ENCODE assay signal across 11 cellular contexts in the genomic region with DNA sequence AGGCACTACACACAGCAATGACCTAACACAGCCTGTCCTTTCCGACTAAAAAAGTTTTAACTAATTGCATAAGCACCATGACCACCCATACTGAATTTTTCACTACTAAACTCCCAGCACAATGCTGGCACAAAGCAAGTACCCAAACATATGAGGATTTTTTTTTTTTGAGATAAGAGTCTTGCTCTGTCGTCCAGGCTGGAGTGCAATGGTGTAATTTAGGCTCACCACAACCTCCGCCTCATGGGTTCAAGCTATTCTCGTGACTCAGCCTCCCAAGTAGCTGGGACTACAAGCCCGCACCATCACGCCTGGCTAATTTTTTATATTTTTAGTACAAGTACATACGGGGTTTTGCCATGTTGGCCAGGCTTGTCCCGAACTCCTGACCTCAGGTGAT. TPM values are rescaled to one million over a fixed set of nuclear protein-coding genes. Genes with fewer than 3 reads are reported as not detected.
DNase-seq lines count a peak whose midpoint lies in the region; ATAC-seq and TF ChIP-seq lines count a peak whose summit lies in the region.
"Had no signal": no experiment of that assay in that cellular context is flagged by ENCODE, and none has a peak within 500 bp of the region (broad histone marks: within the 10 kb centered on the region; RNA-seq: fewer than 3 reads in every experiment).

No MANE protein-coding gene starts in this region.

- H3K36me3 Mint-ChIP-seq in MCF 10A (ENCODE audit: insufficient read depth, unreplicated experiment) = peaks cover 35% of the 10 kb centered on the region

- no peak overlapping the region for H3K4me2 ChIP-seq in mesendoderm (ENCODE audit: low read length)

- no peak for TF ChIP-seq POLR2A in breast epithelium (IDR thresholded peaks at IDR 0.05)
- no peak for TF ChIP-seq POLR2A in transverse colon (IDR thresholded peaks at IDR 0.05)

- 63 to 82% methylated on average over 8 of the region's 8 CpGs for WGBS in lung, 2 donors
- 41 to 86% methylated on average over 2 to 8 of the region's 8 CpGs for WGBS in transverse colon (ENCODE audit: low coverage in 1 of 2), 2 donors
- WGBS in mesendoderm (ENCODE audit: extremely low coverage, insufficient coverage, low lambda C conversion rate) = no CpG with 5 or more reads among the region's 8 CpGs

- no peaks in the 10 kb centered on the region for H3K9me3 ChIP-seq in breast epithelium
- no peaks in the 10 kb centered on the region for H3K9me3 ChIP-seq in lung (ENCODE audit: control insufficient read depth in 2 of 2, insufficient read depth in 1 of 2, low read length in 1 of 2)
- no peaks in the 10 kb centered on the region for H3K9me3 ChIP-seq in transverse colon

- H3K9me3 Mint-ChIP-seq in MCF 10A (ENCODE audit: unreplicated experiment) = no peaks in the 10 kb centered on the region
- H3K9me3 Mint-ChIP-seq: immature natural killer cell had no signal

- no peaks in the 10 kb centered on the region for H3K27me3 Mint-ChIP-seq in MCF 10A (ENCODE audit: insufficient read depth, unreplicated experiment)

- no peak overlapping the region for H3K9ac ChIP-seq in mesendoderm (ENCODE audit: low read length)

- H2BK5ac ChIP-seq in mesendoderm (ENCODE audit: low read length) = no peak overlapping the region

- intact Hi-C loops in breast epithelium (cut with DNase I; ENCODE audit: low total_unique reads) (no loop called here), MCF 10A (cut with micrococcal nuclease) (no loop called here), transverse colon (cut with DNase I; ENCODE audit: low total_unique reads) (no loop called here)

- no peak for TF ChIP-seq EP300 in transverse colon (IDR thresholded peaks at IDR 0.05; ENCODE audit: low read depth)

- no peaks in the 10 kb centered on the region for H3K27me3 ChIP-seq in breast epithelium
- no peaks in the 10 kb centered on the region for H3K27me3 ChIP-seq in lung (ENCODE audit: control insufficient read depth, insufficient read depth)
- no peaks in the 10 kb centered on the region for H3K27me3 ChIP-seq in transverse colon
- no peaks in the 10 kb centered on the region for H3K27me3 ChIP-seq in mesendoderm (ENCODE audit: insufficient read depth, low read length, poor library complexity)

- no peak overlapping the region for H2AK5ac ChIP-seq in mesendoderm (ENCODE audit: low read length)

- no peak for TF ChIP-seq CTCF in breast epithelium (IDR thresholded peaks at IDR 0.05)
- no peak for TF ChIP-seq CTCF in MCF 10A (IDR thresholded peaks at IDR 0.05; ENCODE audit: unreplicated experiment)
- TF ChIP-seq CTCF in lung (IDR thresholded peaks at IDR 0.05; ENCODE audit: control extremely low read depth, extremely low read depth) = no peak
- TF ChIP-seq CTCF in transverse colon (IDR thresholded peaks at IDR 0.05) = no peak

- H3K4me1 Mint-ChIP-seq in MCF 10A (ENCODE audit: insufficient read depth, unreplicated experiment) = no peaks in the 10 kb centered on the region

- no peak overlapping the region for H3K23ac ChIP-seq in mesendoderm (ENCODE audit: low read length)

- BruUV-seq in MCF 10A (replicated peaks; lab: Mats Ljungman, UMichigan) = no TSS peak

- no peak overlapping the region for H3K27ac Mint-ChIP-seq in MCF 10A (ENCODE audit: low read depth, unreplicated experiment)

- H3K18ac ChIP-seq in mesendoderm (ENCODE audit: low read length) = no peak overlapping the region

- CTCF ChIA-PET in MCF 10A (lab: Yijun Ruan, JAX) = interaction anchor here (0.6 to 6.3 kb wide), 4 partner anchors 9 to 399 kb away, joined by 3 to 47 read pairs (median 11); no protein-coding TSS in a partner anchor

- H3K56ac ChIP-seq in mesendoderm (ENCODE audit: low read length) = no peak overlapping the region

- ATAC-seq in lung (ENCODE audit: insufficient read depth, low FRiP score) = no peak

- DNase-seq in breast epithelium (ENCODE audit: low spot score in 2 of 2) = no peak
- no peak for DNase-seq in MCF 10A (ENCODE audit: unreplicated experiment)
- DNase-seq in astrocyte of the hippocampus (ENCODE audit: low read depth, low spot score) = peak; percentile 34
- no peak for DNase-seq in lung (ENCODE audit: low spot score)
- no peak for DNase-seq in transverse colon
- no peak for DNase-seq in mesendoderm
- DNase-seq in nucleus accumbens (lab: John Stamatoyannopoulos, UW) = no peak
- DNase-seq in NCI-H1436 treated with DMSO at 0.1 percent for 48 hours (lab: John Stamatoyannopoulos, UW) = no peak
- DNase-seq: activated T-cell treated with anti-CD3 and anti-CD28 coated beads for 4 hours, immature natural killer cell, NCI-H446 had no signal

- H3K4me3 ChIP-seq in breast epithelium (peak overlapping the region in 1 of 3 donors; percentile 9), lung (no peak overlapping the region), transverse colon (no peak overlapping the region), mesendoderm (ENCODE audit: low read length) (no peak overlapping the region)

- H3K36me3 ChIP-seq in breast epithelium (no peaks in the 10 kb centered on the region), lung (ENCODE audit: control insufficient read depth in 2 of 2, insufficient read depth in 2 of 2, low read length in 2 of 2) (peaks cover 3 to 4% of the 10 kb centered on the region in 2 donors), transverse colon (no peaks in the 10 kb centered on the region), mesendoderm (ENCODE audit: control insufficient read depth, insufficient read depth, low read length) (no peaks in the 10 kb centered on the region)

- H3K4ac ChIP-seq in mesendoderm (ENCODE audit: low read depth, low read length) = no peak overlapping the region

- H3K4me3 Mint-ChIP-seq in MCF 10A (ENCODE audit: unreplicated experiment) = no peak overlapping the region

- H4K5ac ChIP-seq in mesendoderm (ENCODE audit: low read length) = no peak overlapping the region

- H3K79me1 ChIP-seq in mesendoderm (ENCODE audit: low read length) = peaks cover 4% of the 10 kb centered on the region

- peaks cover 0 to 8% of the 10 kb centered on the region in 2 donors for H3K4me1 ChIP-seq in breast epithelium
- peaks cover 3 to 8% of the 10 kb centered on the region in 2 donors for H3K4me1 ChIP-seq in lung (ENCODE audit: control insufficient read depth in 2 of 2, insufficient read depth in 2 of 2, low read length in 2 of 2)
- H3K4me1 ChIP-seq in transverse colon = peaks cover 10 to 52% (median 39%) of the 10 kb centered on the region in 4 donors
- H3K4me1 ChIP-seq in mesendoderm (ENCODE audit: control insufficient read depth, low read depth, low read length) = peaks cover 2% of the 10 kb centered on the region

- POLR2A ChIA-PET in MCF 10A (lab: Yijun Ruan, JAX) = interaction anchor here (0.6 to 9.6 kb wide), 12 partner anchors 9 to 971 kb away, joined by 3 to 187 read pairs (median 10); no protein-coding TSS in a partner anchor

- H2BK15ac ChIP-seq in mesendoderm (replicated peaks; ENCODE audit: low read depth) = no peak overlapping the region

- in situ Hi-C loops in transverse colon (cut with MboI; ENCODE audit: low pct_ligation_motif_present in 1 of 4, low pct_unique_long_range_greater_than_20kb in 1 of 4, low sequenced_read_pairs in 3 of 4) = no loop called here

- peaks cover 52% of the 10 kb centered on the region for H3K79me2 ChIP-seq in mesendoderm (ENCODE audit: control insufficient read depth, insufficient read depth, low read length)

- peak overlapping the region; percentile 6 to 100 for H3K27ac ChIP-seq in breast epithelium
- H3K27ac ChIP-seq in lung (ENCODE audit: low read depth in 1 of 2, low read length in 1 of 2) = peak overlapping the region; percentile 26 to 98
- H3K27ac ChIP-seq in transverse colon = peak overlapping the region; percentile 95 to 99 (median 98)
- no peak overlapping the region for H3K27ac ChIP-seq in mesendoderm (ENCODE audit: low read depth, low read length)

- H2BK120ac ChIP-seq in mesendoderm (ENCODE audit: low read depth, low read length) = no peak overlapping the region

- H4K8ac ChIP-seq in mesendoderm (ENCODE audit: low read depth, low read length) = no peak overlapping the region

RNA-seq across cellular contexts. Expression of a gene that starts 5.1 kb away (rescaled TPM):
- total RNA-seq in breast epithelium (100 to 1,000 TPM in 2 of 3 donors, 10 to 100 TPM in 1; 81.8 to 124 (median 114) TPM), MCF 10A (2022) (128 and 130 TPM in 2 replicates), lung (100 to 1,000 TPM in 1 of 2 donors, 10 to 100 TPM in 1; 63.0 to 102 TPM), transverse colon (100 to 1,000 TPM in 1 of 4 donors, 10 to 100 TPM in 3; 31.0 to 131 (median 53.3) TPM)
- 10 to 100 TPM; 23.0 to 36.4 TPM for polyA plus RNA-seq in lung
- 54.7 TPM for polyA plus RNA-seq in mesendoderm (2013, experiment 1 of 2)
- polyA plus RNA-seq in mesendoderm (2013, experiment 2 of 2) = 53.1 TPM
